ENCODE assay signal across 34 cellular contexts in the genomic region with DNA sequence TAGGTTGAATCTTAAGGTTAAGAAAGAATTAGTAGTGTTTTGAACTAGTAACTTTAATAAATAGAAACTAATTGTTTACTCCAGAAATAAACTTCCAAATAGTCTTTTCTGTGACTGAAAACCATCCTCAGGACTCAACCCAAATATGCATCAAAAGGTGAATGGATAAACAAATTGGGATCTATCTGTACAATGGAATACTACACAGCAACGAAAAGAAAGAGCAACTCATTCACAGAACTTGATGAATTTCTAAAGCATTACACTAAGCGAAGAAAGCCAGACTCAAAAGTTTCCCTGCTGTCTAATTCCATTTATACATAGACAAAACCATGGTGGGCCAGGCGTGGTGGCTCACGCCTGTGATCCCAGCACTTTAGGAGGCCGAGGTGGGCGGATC. TPM values are rescaled to one million over a fixed set of nuclear protein-coding genes. Genes with fewer than 3 reads are reported as not detected.
"Had no signal": no experiment of that assay in that cellular context is flagged by ENCODE, and none has a peak within 500 bp of the region (broad histone marks: within the 10 kb centered on the region; RNA-seq: fewer than 3 reads in every experiment).

No MANE protein-coding gene starts in this region.

- H3K27ac ChIP-seq: adrenal gland, ascending aorta, body of pancreas, brain microvascular endothelial cell, breast epithelium, cardiac muscle cell had no signal

- H3K27me3 ChIP-seq: adrenal gland, ascending aorta, body of pancreas, brain microvascular endothelial cell, breast epithelium had no signal

- H3K4me3 ChIP-seq: adrenal gland, ascending aorta, body of pancreas, breast epithelium, cardiac muscle cell had no signal

- H3K36me3 ChIP-seq: adrenal gland, brain microvascular endothelial cell, breast epithelium, cardiac muscle cell had no signal

- DNase-seq: activated effector memory CD4-positive, alpha-beta T cell treated with anti-CD3 and anti-CD28 coated beads, Interleukin-2, amount 50 U/mL, for 16 hours; activated effector memory CD4-positive, alpha-beta T cell treated with Interleukin-2 at 50 U/mL for 16 hours; activated gamma-delta T cell; activated gamma-delta T cell treated with Interleukin-2 at 50 U/mL for 16 hours; activated naive CD4-positive, alpha-beta T cell; activated naive CD4-positive, alpha-beta T cell treated with anti-CD3 and anti-CD28 coated beads for 36 hours; activated naive CD4-positive, alpha-beta T cell treated with anti-CD3 and anti-CD28 coated beads, Interleukin-2, amount 10 ng/mL, durations not matched to agents 7 days and 5 days; activated naive CD4-positive, alpha-beta T cell treated with anti-CD3 and anti-CD28 coated beads, Interleukin-2, amount 50 U/mL, for 16 hours; activated naive CD4-positive, alpha-beta T cell treated with Interleukin-2 at 50 U/mL for 16 hours; activated naive CD8-positive, alpha-beta T cell treated with anti-CD3 and anti-CD28 coated beads for 36 hours; activated naive CD8-positive, alpha-beta T cell treated with anti-CD3 and anti-CD28 coated beads, Interleukin-2, amount 10 ng/mL, durations not matched to agents 7 days and 5 days; activated naive CD8-positive, alpha-beta T cell treated with anti-CD3 and anti-CD28 coated beads, Interleukin-2, amount 50 U/mL, for 24 hours; activated T-cell treated with anti-CD3 and anti-CD28 coated beads, Interleukin-2, amount 50 U/mL, for 1 hour; activated T-cell treated with anti-CD3 and anti-CD28 coated beads, Interleukin-2, amount 50 U/mL, for 24 hours; activated T-cell treated with anti-CD3 and anti-CD28 coated beads, Interleukin-2, amount 50 U/mL, for 4 hours; activated T-cell treated with anti-CD3 and anti-CD28 coated beads, Interleukin-2, amount 50 U/mL, for 48 hours; activated T-cell treated with anti-CD3 and anti-CD28 coated beads, Interleukin-2, amount 50 U/mL, for 72 hours; adrenal gland; amniotic stem cell; amygdala; anterior cingulate cortex; aorta; body of pancreas; brain microvascular endothelial cell; caudate nucleus; central memory CD4-positive, alpha-beta T cell; cerebellar nuclear complex had no signal

- ATAC-seq: activated naive CD4-positive, alpha-beta T cell treated with anti-CD3 and anti-CD28 coated beads, Interleukin-2, amount 50 U/mL, for 72 hours; activated naive CD8-positive, alpha-beta T cell treated with anti-CD3 and anti-CD28 coated beads, Interleukin-2, amount 50 U/mL, for 24 hours; activated T-cell treated with anti-CD3 and anti-CD28 coated beads, Interleukin-2, amount 50 U/mL, for 4 hours; activated T-cell treated with anti-CD3 and anti-CD28 coated beads, Interleukin-2, amount 50 U/mL, for 72 hours; activated T-helper 17 cell treated with anti-CD3 and anti-CD28 coated beads, Interleukin-2, amount 50 U/mL, for 72 hours had no signal

- H3K4me1 ChIP-seq: adrenal gland, ascending aorta, body of pancreas, breast epithelium had no signal

- FAIRE-seq: astrocyte, bronchial epithelial cell had no signal

- H3K9me3 ChIP-seq: adrenal gland, ascending aorta, body of pancreas, breast epithelium had no signal

RNA-seq across cellular contexts. Expression of a gene that starts 25.0 kb away (rescaled TPM):
- total RNA-seq: activated naive CD8-positive, alpha-beta T cell treated with anti-CD3 and anti-CD28 coated beads, Interleukin-2, amount 10 ng/mL, durations not matched to agents 7 days and 5 days; bronchial epithelial cell had no signal

RNA-seq across cellular contexts. Expression of a gene that starts 57.4 kb away (rescaled TPM):
- total RNA-seq: activated naive CD4-positive, alpha-beta T cell treated with anti-CD3 and anti-CD28 coated beads for 36 hours; activated naive CD8-positive, alpha-beta T cell treated with anti-CD3 and anti-CD28 coated beads, Interleukin-2, amount 10 ng/mL, durations not matched to agents 7 days and 5 days; activated T-cell treated with anti-CD3 and anti-CD28 coated beads, Interleukin-2, amount 50 U/mL, for 4 hours; activated T-helper 17 cell treated with anti-CD3 and anti-CD28 coated beads, Interleukin-2, amount 50 U/mL, for 72 hours; ascending aorta; bronchial epithelial cell; cardiac muscle cell had no signal
